14 cellular contexts compared by ENCODE assay signal in genomic region chr14:57865066-57865449, GRCh38. TPM values are rescaled to one million over a fixed set of nuclear protein-coding genes. Genes with fewer than 3 reads are reported as not detected.
A peak's percentile ranks its signal among the peaks of the same experiment; 100 is the strongest.
DNase-seq lines count a peak whose midpoint lies in the region; ATAC-seq, FAIRE-seq and TF ChIP-seq lines count a peak whose summit lies in the region.
"Had no signal": no experiment of that assay in that cellular context is flagged by ENCODE, and none has a peak within 500 bp of the region (broad histone marks: within the 10 kb centered on the region; RNA-seq: fewer than 3 reads in every experiment).

No MANE protein-coding gene starts in this region.

- H3K79me1 ChIP-seq in H9 (ENCODE audit: insufficient read depth, low read depth, low read length, poor library complexity, severe bottlenecking), result no peaks in the 10 kb centered on the region

- no peak overlapping the region for H3K23ac ChIP-seq in H9 (ENCODE audit: insufficient read length, low read depth, low read length)

- H3K9me3 Mint-ChIP-seq in H9, result no peaks in the 10 kb centered on the region; a peak in 1 of 5 replicates
- no peaks in the 10 kb centered on the region for H3K9me3 Mint-ChIP-seq in WTC11
- H3K9me3 Mint-ChIP-seq: memory B cell; stimulated activated naive B cell treated with anti-CD40 and anti-IgM and Interleukin-4, amounts not matched to agents 10 μg/mL and 1 μg/mL and 100 μg/mL, for 72 hours had no signal

- no peak overlapping the region for H2AFZ ChIP-seq in H9 (ENCODE audit: low read length)

- H3K36me3 Mint-ChIP-seq in H9 (ENCODE audit: insufficient read depth in 1 of 3, low read depth in 3 of 3) (no peaks in the 10 kb centered on the region), WTC11 (no peaks in the 10 kb centered on the region)
- H3K36me3 Mint-ChIP-seq: memory B cell; stimulated activated naive B cell treated with anti-CD40 and anti-IgM and Interleukin-4, amounts not matched to agents 10 μg/mL and 1 μg/mL and 100 μg/mL, for 72 hours had no signal

- H3K56ac ChIP-seq in H9 (ENCODE audit: insufficient read length, low read depth, low read length), result no peak overlapping the region

- no peak for FAIRE-seq in HTR-8/SVneo (lab: Jason Lieb, UNC)
- FAIRE-seq: small intestine had no signal

- H3K4me3 ChIP-seq in iPS-11a (ENCODE audit: low read depth, low read length) (peak overlapping the region; percentile 33), skeletal muscle cell (ENCODE audit: low read depth, low read length) (peak overlapping the region; percentile 8)
- H3K4me3 ChIP-seq: BLaER1 had no signal

- no peak overlapping the region for H3K18ac ChIP-seq in H9 (ENCODE audit: insufficient read length, low read depth, low read length)

- H3K4me1 ChIP-seq in H9 (ENCODE audit: insufficient read depth, low read length), result no peaks in the 10 kb centered on the region
- H3K4me1 ChIP-seq: BLaER1 had no signal

- no peak overlapping the region for H2BK15ac ChIP-seq in H9 (ENCODE audit: low read depth, low read length)

- H3K27me3 ChIP-seq in H9 (ENCODE audit: insufficient read depth, low read length), result peaks cover 11% of the 10 kb centered on the region; the same call in 1 of the 2 replicates
- H3K27me3 ChIP-seq: BLaER1 had no signal

- H2BK120ac ChIP-seq in H9 (ENCODE audit: low read depth, low read length, poor library complexity, severe bottlenecking), result no peak overlapping the region

- H3K4me1 Mint-ChIP-seq in H9, result peaks cover 12 to 21% of the 10 kb centered on the region in 2 experiments
- peaks cover 19% of the 10 kb centered on the region for H3K4me1 Mint-ChIP-seq in WTC11
- H3K4me1 Mint-ChIP-seq: memory B cell; stimulated activated naive B cell treated with anti-CD40 and anti-IgM and Interleukin-4, amounts not matched to agents 10 μg/mL and 1 μg/mL and 100 μg/mL, for 72 hours had no signal

- DNase-seq in H9 (no peak), WTC11 (ENCODE audit: low spot score) (no peak), skeletal muscle cell (ENCODE audit: low read depth) (no peak), sciatic nerve (ENCODE audit: low spot score) (no peak), HTR-8/SVneo (ENCODE audit: insufficient read length, low spot score) (no peak), kidney tubule cell (ENCODE audit: low spot score) (no peak)
- DNase-seq: OCI-M1; small intestine; stimulated activated naive B cell treated with anti-CD40 and anti-IgM and Interleukin-4, amounts not matched to agents 10 μg/mL and 1 μg/mL and 100 μg/mL, for 72 hours had no signal

- H3K79me2 ChIP-seq in H9 (ENCODE audit: insufficient read depth, low read length), result no peaks in the 10 kb centered on the region

- WGBS in H9 (ENCODE audit: extremely low coverage, insufficient read length, low lambda C conversion rate), result no CpG with 5 or more reads among the region's 28 CpGs

- no peak overlapping the region for H4K5ac ChIP-seq in H9 (ENCODE audit: insufficient read length, low read depth, low read length)

- H4K20me1 ChIP-seq in H9 (ENCODE audit: control insufficient read depth, insufficient read depth, insufficient read length), result no peaks in the 10 kb centered on the region
- H4K20me1 ChIP-seq: BLaER1 had no signal

- no peak overlapping the region for H2BK5ac ChIP-seq in H9 (ENCODE audit: insufficient read length, low read length)

- H3K27ac ChIP-seq in H9 (ENCODE audit: insufficient read length, low read depth, low read length), result no peak overlapping the region
- H3K27ac ChIP-seq: BLaER1 had no signal

- no peaks in the 10 kb centered on the region for H3K9me3 ChIP-seq in H9 (ENCODE audit: control insufficient read depth, low read depth, low read length)

- H3K4me2 ChIP-seq in H9 (ENCODE audit: insufficient read depth, insufficient read length, low read length), result peak overlapping the region; percentile 50
- H3K4me2 ChIP-seq: BLaER1 had no signal

- POLR2A ChIA-PET in WTC11 (lab: Charles Lee), result no interaction called here

- ATAC-seq in WTC11 (no peak), sciatic nerve (no peak), HG03139 (IDR thresholded peaks at IDR 0.05; ENCODE audit: unreplicated experiment) (no peak)
- ATAC-seq: stimulated activated naive B cell treated with anti-CD40 and anti-IgM and Interleukin-4, amounts not matched to agents 10 μg/mL and 1 μg/mL and 100 μg/mL, for 72 hours had no signal

- H3K4ac ChIP-seq in H9 (ENCODE audit: low read depth, low read length), result no peak overlapping the region

- CTCF ChIA-PET in WTC11 (lab: Charles Lee), result interaction anchor here (0.7 to 3.8 kb wide), 6 partner anchors 98 to 416 kb away, joined by 3 to 22 read pairs (median 4); no protein-coding TSS in a partner anchor

- no peak overlapping the region for H2AK5ac ChIP-seq in H9 (ENCODE audit: insufficient read length, low read length)

- H3K23me2 ChIP-seq in H9 (ENCODE audit: insufficient read length, low read depth, low read length, poor library complexity, severe bottlenecking), result peaks cover 3% of the 10 kb centered on the region

- H2BK20ac ChIP-seq in H9 (ENCODE audit: low read depth, low read length, poor library complexity, severe bottlenecking), result no peak overlapping the region

- H3K9ac ChIP-seq in H9 (ENCODE audit: extremely low read depth, insufficient read length, low read length), result no peak overlapping the region
- H3K9ac ChIP-seq: BLaER1 had no signal

- H3K27ac Mint-ChIP-seq in H9, result no peak overlapping the region
- H3K27ac Mint-ChIP-seq in WTC11, result no peak overlapping the region
- H3K27ac Mint-ChIP-seq: memory B cell; stimulated activated naive B cell treated with anti-CD40 and anti-IgM and Interleukin-4, amounts not matched to agents 10 μg/mL and 1 μg/mL and 100 μg/mL, for 72 hours had no signal

- H4K91ac ChIP-seq in H9 (ENCODE audit: insufficient read length, low read depth, low read length), result no peak overlapping the region

- H3K27me3 Mint-ChIP-seq in H9 (ENCODE audit: low read depth), result peaks cover 41% of the 10 kb centered on the region
- H3K27me3 Mint-ChIP-seq in WTC11 (ENCODE audit: low read depth), result peaks cover 37% of the 10 kb centered on the region

- no peak overlapping the region for H2BK12ac ChIP-seq in H9 (ENCODE audit: insufficient read length, low read depth, low read length)

- H3K4me3 Mint-ChIP-seq in H9, result peak overlapping the region; percentile 70 to 83
- H3K4me3 Mint-ChIP-seq in WTC11, result peak overlapping the region; percentile 75
- H3K4me3 Mint-ChIP-seq: memory B cell; stimulated activated naive B cell treated with anti-CD40 and anti-IgM and Interleukin-4, amounts not matched to agents 10 μg/mL and 1 μg/mL and 100 μg/mL, for 72 hours had no signal

- intact Hi-C loops in sciatic nerve (cut with DNase I), result no loop called here

- H4K8ac ChIP-seq in H9 (replicated peaks; ENCODE audit: insufficient read length, low read depth, low read length), result no peak overlapping the region

- H3K14ac ChIP-seq in H9 (ENCODE audit: insufficient read depth, low read length), result no peak overlapping the region

- TF ChIP-seq CTCF in H9 (conservative IDR thresholded peaks at IDR 0.05) (no peak), WTC11 (IDR thresholded peaks at IDR 0.05) (no peak)

- no peak overlapping the region for H3T11ph ChIP-seq in H9 (ENCODE audit: low read length)

TF ChIP-seq in WTC11, 78 proteins besides CTCF, POLR2A, EP300 and RAD21:
- TF ChIP-seq MYBL2 (CRISPR knock-in tag; IDR thresholded peaks at IDR 0.05) (no peak), ZNF671 (CRISPR knock-in tag; IDR thresholded peaks at IDR 0.05) (no peak), RELA (CRISPR knock-in tag; IDR thresholded peaks at IDR 0.05; ENCODE audit: borderline replicate concordance) (no peak), JUN (CRISPR knock-in tag; IDR thresholded peaks at IDR 0.05) (no peak), NFYB (CRISPR knock-in tag; conservative IDR thresholded peaks at IDR 0.05; ENCODE audit: low read depth) (no peak), ATF6 (CRISPR knock-in tag; IDR thresholded peaks at IDR 0.05) (no peak), FOXP4 (CRISPR knock-in tag; IDR thresholded peaks at IDR 0.05) (no peak), NFATC4 (CRISPR knock-in tag; IDR thresholded peaks at IDR 0.05) (no peak), ELF4 (CRISPR knock-in tag; IDR thresholded peaks at IDR 0.05; ENCODE audit: low read depth) (no peak), IRF1 (CRISPR knock-in tag; IDR thresholded peaks at IDR 0.05) (no peak)
TF ChIP-seq in WTC11: peak in this region for 0.

RNA-seq across cellular contexts. Expression of gene SLC35F4, which starts 0.8 kb away (rescaled TPM):
- total RNA-seq in H9 (2021) (not detected in 2 replicates), WTC11 (2021) (not detected in 3 replicates), sciatic nerve (not detected)
- total RNA-seq: dermis microvascular lymphatic vessel endothelial cell had no signal
